In genomic region chrX:53332204-53332603, GRCh38 we compare ENCODE assay signal across 7 cellular contexts.
"Had no signal": no experiment of that assay in that cellular context is flagged by ENCODE, and none has a peak within 500 bp of the region (broad histone marks: within the 10 kb centered on the region; RNA-seq: fewer than 3 reads in every experiment).

No MANE protein-coding gene starts in this region.

- DNase-seq: HFFc6, IMR-90, KG1 had no signal

- H3K36me3 ChIP-seq: HAP-1 had no signal

- ATAC-seq: GM23338, HCT116, K562 had no signal

- H3K4me1 ChIP-seq: HAP-1 had no signal

- H3K4me3 ChIP-seq: GM23338, HAP-1, K562 had no signal

- H3K9me3 ChIP-seq: HAP-1 had no signal
